In genomic region chr12:22321018-22321605, GRCh38 we compare ENCODE assay signal across 1 cellular context.
TF ChIP-seq lines count a peak whose summit lies in the region.

No MANE protein-coding gene starts in this region.

TF ChIP-seq in GM23338, 12 proteins besides CTCF, POLR2A, EP300 and RAD21:
- TF ChIP-seq ZNF462 (CRISPR knock-in tag; IDR thresholded peaks at IDR 0.05) (no peak), STAT1 (IDR thresholded peaks at IDR 0.05; ENCODE audit: unreplicated experiment) (no peak)
